Comparison of ENCODE assay signal across 34 cellular contexts in genomic region chr4:71476240-71476639, GRCh38.
"Had no signal": no experiment of that assay in that cellular context is flagged by ENCODE, and none has a peak within 500 bp of the region (broad histone marks: within the 10 kb centered on the region; RNA-seq: fewer than 3 reads in every experiment).

No MANE protein-coding gene starts in this region.

- DNase-seq: naive thymus-derived CD8-positive, alpha-beta T cell; nephron progenitor cell; nucleus accumbens; ovary; posterior cingulate gyrus; psoas muscle; right cardiac atrium; right lobe of liver; sigmoid colon; spleen; stimulated activated CD4-positive, alpha-beta T cell treated with anti-CD3 and anti-CD28 coated beads, Interleukin-12 subunit alpha, Interleukin-12 subunit beta, amount 100 ng/mL, for 4 hours; stimulated activated CD4-positive, alpha-beta T cell treated with anti-CD3 and anti-CD28 coated beads, Interleukin-1b, Interleukin-23, amount 100 ng/mL, for 48 hours; stimulated activated CD4-positive, alpha-beta T cell treated with anti-CD3 and anti-CD28 coated beads, Interleukin-4, amount 100 ng/mL, for 1 hour; stimulated activated CD4-positive, alpha-beta T cell treated with anti-CD3 and anti-CD28 coated beads, Interleukin-4, amount 100 ng/mL, for 4 hours; stimulated activated CD8-positive, alpha-beta memory T cell treated with anti-CD3 and anti-CD28 coated beads, Interleukin-4, amount 100 ng/mL, for 48 hours; stimulated activated naive CD4-positive, alpha-beta T cell; stimulated activated naive CD8-positive, alpha-beta T cell treated with anti-CD3 and anti-CD28 coated beads, Interleukin-15, amount 100 ng/mL, for 72 hours; stimulated activated naive CD8-positive, alpha-beta T cell treated with anti-CD3 and anti-CD28 coated beads, Interleukin-15, Interleukin-2, amounts not matched to agents 100 U/mL and 50 U/mL, for 24 hours; substantia nigra; testis; tibial artery; transverse colon; upper lobe of right lung; uterus had no signal

- H3K36me3 Mint-ChIP-seq: naive thymus-derived CD8-positive, alpha-beta T cell; natural killer cell treated with Interleukin-12 subunit alpha and Interleukin-12 subunit beta and Interleukin-15 and Interleukin-18, amount 100 ng/mL, for 72 hours; stimulated activated memory B cell treated with anti-CD40 and anti-IgM and Interleukin-4, amounts not matched to agents 10 μg/mL and 1 μg/mL and 100 μg/mL, for 72 hours had no signal

- H3K27ac Mint-ChIP-seq: naive thymus-derived CD8-positive, alpha-beta T cell; natural killer cell treated with Interleukin-12 subunit alpha and Interleukin-12 subunit beta and Interleukin-15 and Interleukin-18, amount 100 ng/mL, for 72 hours; nephron progenitor cell; progenitor cell of endocrine pancreas; stimulated activated memory B cell treated with anti-CD40 and anti-IgM and Interleukin-4, amounts not matched to agents 10 μg/mL and 1 μg/mL and 100 μg/mL, for 72 hours; stimulated activated naive CD8-positive, alpha-beta T cell treated with anti-CD3 and anti-CD28 coated beads, Interleukin-15, amount 100 ng/mL, for 72 hours; type B pancreatic cell had no signal

- H2AFZ ChIP-seq: parathyroid adenoma had no signal

- H3K27ac ChIP-seq: neutrophil, ovary, parathyroid adenoma, psoas muscle, right lobe of liver, sigmoid colon, skin epidermis, spleen, suprapubic skin, testis, tibial artery, transverse colon, upper lobe of right lung, uterus had no signal

- H3K4me1 ChIP-seq: parathyroid adenoma, sigmoid colon, spleen, suprapubic skin, testis, upper lobe of right lung, uterus had no signal

- H3K4me3 ChIP-seq: ovary, psoas muscle, right lobe of liver, sigmoid colon, skin epidermis, smooth muscle cell, spleen, suprapubic skin, testis, tibial artery, transverse colon, upper lobe of right lung, uterus had no signal

- ATAC-seq: naive thymus-derived CD8-positive, alpha-beta T cell; natural killer cell treated with Interleukin-12 subunit alpha and Interleukin-12 subunit beta and Interleukin-15 and Interleukin-18, amount 100 ng/mL, for 72 hours; right cardiac atrium; stimulated activated memory B cell treated with anti-CD40 and anti-IgM and Interleukin-4, amounts not matched to agents 10 μg/mL and 1 μg/mL and 100 μg/mL, for 72 hours; stimulated activated naive CD8-positive, alpha-beta T cell treated with anti-CD3 and anti-CD28 coated beads, Interleukin-15, amount 100 ng/mL, for 72 hours; stimulated activated naive CD8-positive, alpha-beta T cell treated with anti-CD3 and anti-CD28 coated beads, Interleukin-15, Interleukin-2, amounts not matched to agents 100 U/mL and 50 U/mL, for 24 hours; upper lobe of right lung had no signal

- H3K4me2 ChIP-seq: smooth muscle cell had no signal

- H3K9me3 Mint-ChIP-seq: natural killer cell treated with Interleukin-12 subunit alpha and Interleukin-12 subunit beta and Interleukin-15 and Interleukin-18, amount 100 ng/mL, for 72 hours; nephron progenitor cell; stimulated activated memory B cell treated with anti-CD40 and anti-IgM and Interleukin-4, amounts not matched to agents 10 μg/mL and 1 μg/mL and 100 μg/mL, for 72 hours; stimulated activated naive CD8-positive, alpha-beta T cell treated with anti-CD3 and anti-CD28 coated beads, Interleukin-15, amount 100 ng/mL, for 72 hours; type B pancreatic cell had no signal

- H3K4me3 Mint-ChIP-seq: naive thymus-derived CD8-positive, alpha-beta T cell; natural killer cell treated with Interleukin-12 subunit alpha and Interleukin-12 subunit beta and Interleukin-15 and Interleukin-18, amount 100 ng/mL, for 72 hours; nephron progenitor cell; neural crest cell; stimulated activated memory B cell treated with anti-CD40 and anti-IgM and Interleukin-4, amounts not matched to agents 10 μg/mL and 1 μg/mL and 100 μg/mL, for 72 hours; stimulated activated naive CD8-positive, alpha-beta T cell treated with anti-CD3 and anti-CD28 coated beads, Interleukin-15, amount 100 ng/mL, for 72 hours; type B pancreatic cell had no signal

- H3K9me3 ChIP-seq: neutrophil, ovary, psoas muscle, right lobe of liver, sigmoid colon, spleen, suprapubic skin, testis, tibial artery, transverse colon, upper lobe of right lung, uterus had no signal

- H3K27me3 ChIP-seq: neutrophil, ovary, right lobe of liver, sigmoid colon, spleen, suprapubic skin, testis, tibial artery, transverse colon, upper lobe of right lung, uterus had no signal

- H3K9ac ChIP-seq: parathyroid adenoma had no signal

- H3K27me3 Mint-ChIP-seq: natural killer cell treated with Interleukin-12 subunit alpha and Interleukin-12 subunit beta and Interleukin-15 and Interleukin-18, amount 100 ng/mL, for 72 hours; progenitor cell of endocrine pancreas; stimulated activated memory B cell treated with anti-CD40 and anti-IgM and Interleukin-4, amounts not matched to agents 10 μg/mL and 1 μg/mL and 100 μg/mL, for 72 hours; stimulated activated naive CD8-positive, alpha-beta T cell treated with anti-CD3 and anti-CD28 coated beads, Interleukin-15, amount 100 ng/mL, for 72 hours; type B pancreatic cell had no signal

- H3K36me3 ChIP-seq: neutrophil, ovary, right lobe of liver, sigmoid colon, spleen, suprapubic skin, tibial artery, transverse colon, upper lobe of right lung, uterus had no signal

- H3K4me1 Mint-ChIP-seq: naive thymus-derived CD8-positive, alpha-beta T cell; nephron progenitor cell; neural crest cell; stimulated activated memory B cell treated with anti-CD40 and anti-IgM and Interleukin-4, amounts not matched to agents 10 μg/mL and 1 μg/mL and 100 μg/mL, for 72 hours; stimulated activated naive CD8-positive, alpha-beta T cell treated with anti-CD3 and anti-CD28 coated beads, Interleukin-15, amount 100 ng/mL, for 72 hours had no signal
